In the genomic region with DNA sequence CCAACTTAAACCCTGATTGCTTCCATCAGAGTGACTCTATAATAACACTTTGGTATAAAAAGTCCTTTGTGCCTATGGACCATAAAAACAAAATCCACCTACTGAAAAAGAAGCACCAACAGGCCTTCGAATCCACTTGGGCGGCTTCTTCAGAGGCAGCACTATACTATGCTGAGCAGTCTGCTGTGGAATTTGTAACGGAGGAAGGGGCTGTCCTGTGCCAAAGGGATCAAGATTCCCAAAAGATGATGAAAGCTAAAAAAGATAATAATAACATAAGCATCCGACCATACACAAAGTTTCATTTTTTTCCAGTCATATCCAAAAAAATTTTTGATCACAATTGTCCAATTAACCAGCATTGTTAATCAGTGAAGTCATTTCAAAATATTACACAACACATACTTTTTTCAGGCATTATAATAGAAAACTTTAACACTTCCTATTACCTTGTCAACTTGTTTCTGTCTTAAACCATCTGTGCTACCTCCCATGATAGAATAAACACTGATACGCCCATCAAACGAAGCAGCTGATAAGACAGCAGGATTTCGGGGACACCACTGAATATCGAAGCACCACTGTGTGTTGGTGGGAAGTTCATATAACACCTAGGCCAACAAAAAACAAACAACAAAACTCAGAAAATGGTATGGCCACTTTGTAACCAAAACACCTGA, we compare ENCODE assay signal across 2 cellular contexts.
A peak's percentile ranks its signal among the peaks of the same experiment; 100 is the strongest.
TF ChIP-seq lines count a peak whose summit lies in the region.

No MANE protein-coding gene starts in this region.

TF ChIP-seq in HepG2, 621 proteins besides CTCF, POLR2A, EP300 and RAD21:
- TF ChIP-seq NR2F6 (IDR thresholded peaks at IDR 0.05) (no peak), NR2F6 (CRISPR knock-in tag; IDR thresholded peaks at IDR 0.05) (no peak), CREB1 (IDR thresholded peaks at IDR 0.05) (no peak), CREB1 (CRISPR knock-in tag; IDR thresholded peaks at IDR 0.05) (0 out of 2 replicates have a peak, but pooled peaks have one; percentile 18), RFXANK (CRISPR knock-in tag; IDR thresholded peaks at IDR 0.05) (no peak), ZNF543 (CRISPR knock-in tag; IDR thresholded peaks at IDR 0.05) (no peak), RBM22 (optimal IDR thresholded peaks at IDR 0.05; ENCODE audit: low read length) (peak; percentile 27), ZSCAN30 (CRISPR knock-in tag; IDR thresholded peaks at IDR 0.05) (no peak), ZNF768 (CRISPR knock-in tag; IDR thresholded peaks at IDR 0.05) (no peak), CEBPB (IDR thresholded peaks at IDR 0.05; ENCODE audit: borderline replicate concordance, low read depth, low read length) (0 out of 2 replicates have a peak, but pooled peaks have one; percentile 1), SUZ12 (IDR thresholded peaks at IDR 0.05; ENCODE audit: low read depth, low read length) (no peak), NFIC (IDR thresholded peaks at IDR 0.05; ENCODE audit: low read length) (no peak), KDM3A (CRISPR knock-in tag; IDR thresholded peaks at IDR 0.05; ENCODE audit: low read depth) (no peak), SMC3 (IDR thresholded peaks at IDR 0.05; ENCODE audit: low read length) (no peak), ZNF737 (CRISPR knock-in tag; IDR thresholded peaks at IDR 0.05; ENCODE audit: borderline replicate concordance) (no peak), ZSCAN12 (CRISPR knock-in tag; IDR thresholded peaks at IDR 0.05) (no peak), ZZZ3 (CRISPR knock-in tag; IDR thresholded peaks at IDR 0.05; ENCODE audit: borderline replicate concordance) (no peak), MAFF (IDR thresholded peaks at IDR 0.05; ENCODE audit: low read depth, low read length) (no peak), POLR2AphosphoS5 (IDR thresholded peaks at IDR 0.05; ENCODE audit: low read depth, low read length) (no peak)
- TF ChIP-seq, protein P1, sequence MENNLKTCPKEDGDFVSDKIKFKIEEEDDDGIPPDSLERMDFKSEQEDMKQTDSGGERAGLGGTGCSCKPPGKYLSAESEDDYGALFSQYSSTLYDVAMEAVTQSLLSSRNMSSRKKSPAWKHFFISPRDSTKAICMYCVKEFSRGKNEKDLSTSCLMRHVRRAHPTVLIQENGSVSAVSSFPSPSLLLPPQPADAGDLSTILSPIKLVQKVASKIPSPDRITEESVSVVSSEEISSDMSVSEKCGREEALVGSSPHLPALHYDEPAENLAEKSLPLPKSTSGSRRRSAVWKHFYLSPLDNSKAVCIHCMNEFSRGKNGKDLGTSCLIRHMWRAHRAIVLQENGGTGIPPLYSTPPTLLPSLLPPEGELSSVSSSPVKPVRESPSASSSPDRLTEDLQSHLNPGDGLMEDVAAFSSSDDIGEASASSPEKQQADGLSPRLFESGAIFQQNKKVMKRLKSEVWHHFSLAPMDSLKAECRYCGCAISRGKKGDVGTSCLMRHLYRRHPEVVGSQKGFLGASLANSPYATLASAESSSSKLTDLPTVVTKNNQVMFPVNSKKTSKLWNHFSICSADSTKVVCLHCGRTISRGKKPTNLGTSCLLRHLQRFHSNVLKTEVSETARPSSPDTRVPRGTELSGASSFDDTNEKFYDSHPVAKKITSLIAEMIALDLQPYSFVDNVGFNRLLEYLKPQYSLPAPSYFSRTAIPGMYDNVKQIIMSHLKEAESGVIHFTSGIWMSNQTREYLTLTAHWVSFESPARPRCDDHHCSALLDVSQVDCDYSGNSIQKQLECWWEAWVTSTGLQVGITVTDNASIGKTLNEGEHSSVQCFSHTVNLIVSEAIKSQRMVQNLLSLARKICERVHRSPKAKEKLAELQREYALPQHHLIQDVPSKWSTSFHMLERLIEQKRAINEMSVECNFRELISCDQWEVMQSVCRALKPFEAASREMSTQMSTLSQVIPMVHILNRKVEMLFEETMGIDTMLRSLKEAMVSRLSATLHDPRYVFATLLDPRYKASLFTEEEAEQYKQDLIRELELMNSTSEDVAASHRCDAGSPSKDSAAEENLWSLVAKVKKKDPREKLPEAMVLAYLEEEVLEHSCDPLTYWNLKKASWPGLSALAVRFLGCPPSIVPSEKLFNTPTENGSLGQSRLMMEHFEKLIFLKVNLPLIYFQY (CRISPR knock-in tag; IDR thresholded peaks at IDR 0.05; ENCODE audit: borderline replicate concordance): no peak
- TF ChIP-seq, protein P2, sequence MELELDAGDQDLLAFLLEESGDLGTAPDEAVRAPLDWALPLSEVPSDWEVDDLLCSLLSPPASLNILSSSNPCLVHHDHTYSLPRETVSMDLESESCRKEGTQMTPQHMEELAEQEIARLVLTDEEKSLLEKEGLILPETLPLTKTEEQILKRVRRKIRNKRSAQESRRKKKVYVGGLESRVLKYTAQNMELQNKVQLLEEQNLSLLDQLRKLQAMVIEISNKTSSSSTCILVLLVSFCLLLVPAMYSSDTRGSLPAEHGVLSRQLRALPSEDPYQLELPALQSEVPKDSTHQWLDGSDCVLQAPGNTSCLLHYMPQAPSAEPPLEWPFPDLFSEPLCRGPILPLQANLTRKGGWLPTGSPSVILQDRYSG (CRISPR knock-in tag; IDR thresholded peaks at IDR 0.05): no peak
- TF ChIP-seq, protein P3, sequence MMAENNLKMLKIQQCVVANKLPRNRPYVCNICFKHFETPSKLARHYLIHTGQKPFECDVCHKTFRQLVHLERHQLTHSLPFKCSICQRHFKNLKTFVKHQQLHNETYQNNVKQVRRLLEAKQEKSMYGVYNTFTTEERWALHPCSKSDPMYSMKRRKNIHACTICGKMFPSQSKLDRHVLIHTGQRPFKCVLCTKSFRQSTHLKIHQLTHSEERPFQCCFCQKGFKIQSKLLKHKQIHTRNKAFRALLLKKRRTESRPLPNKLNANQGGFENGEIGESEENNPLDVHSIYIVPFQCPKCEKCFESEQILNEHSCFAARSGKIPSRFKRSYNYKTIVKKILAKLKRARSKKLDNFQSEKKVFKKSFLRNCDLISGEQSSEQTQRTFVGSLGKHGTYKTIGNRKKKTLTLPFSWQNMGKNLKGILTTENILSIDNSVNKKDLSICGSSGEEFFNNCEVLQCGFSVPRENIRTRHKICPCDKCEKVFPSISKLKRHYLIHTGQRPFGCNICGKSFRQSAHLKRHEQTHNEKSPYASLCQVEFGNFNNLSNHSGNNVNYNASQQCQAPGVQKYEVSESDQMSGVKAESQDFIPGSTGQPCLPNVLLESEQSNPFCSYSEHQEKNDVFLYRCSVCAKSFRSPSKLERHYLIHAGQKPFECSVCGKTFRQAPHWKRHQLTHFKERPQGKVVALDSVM (CRISPR knock-in tag; IDR thresholded peaks at IDR 0.05): no peak
- TF ChIP-seq, protein P4, sequence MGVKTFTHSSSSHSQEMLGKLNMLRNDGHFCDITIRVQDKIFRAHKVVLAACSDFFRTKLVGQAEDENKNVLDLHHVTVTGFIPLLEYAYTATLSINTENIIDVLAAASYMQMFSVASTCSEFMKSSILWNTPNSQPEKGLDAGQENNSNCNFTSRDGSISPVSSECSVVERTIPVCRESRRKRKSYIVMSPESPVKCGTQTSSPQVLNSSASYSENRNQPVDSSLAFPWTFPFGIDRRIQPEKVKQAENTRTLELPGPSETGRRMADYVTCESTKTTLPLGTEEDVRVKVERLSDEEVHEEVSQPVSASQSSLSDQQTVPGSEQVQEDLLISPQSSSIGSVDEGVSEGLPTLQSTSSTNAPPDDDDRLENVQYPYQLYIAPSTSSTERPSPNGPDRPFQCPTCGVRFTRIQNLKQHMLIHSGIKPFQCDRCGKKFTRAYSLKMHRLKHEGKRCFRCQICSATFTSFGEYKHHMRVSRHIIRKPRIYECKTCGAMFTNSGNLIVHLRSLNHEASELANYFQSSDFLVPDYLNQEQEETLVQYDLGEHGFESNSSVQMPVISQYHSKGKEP (CRISPR knock-in tag; IDR thresholded peaks at IDR 0.05): no peak

TF ChIP-seq in SK-N-SH, 30 proteins besides CTCF, POLR2A, EP300 and RAD21:
- TF ChIP-seq, protein P5, sequence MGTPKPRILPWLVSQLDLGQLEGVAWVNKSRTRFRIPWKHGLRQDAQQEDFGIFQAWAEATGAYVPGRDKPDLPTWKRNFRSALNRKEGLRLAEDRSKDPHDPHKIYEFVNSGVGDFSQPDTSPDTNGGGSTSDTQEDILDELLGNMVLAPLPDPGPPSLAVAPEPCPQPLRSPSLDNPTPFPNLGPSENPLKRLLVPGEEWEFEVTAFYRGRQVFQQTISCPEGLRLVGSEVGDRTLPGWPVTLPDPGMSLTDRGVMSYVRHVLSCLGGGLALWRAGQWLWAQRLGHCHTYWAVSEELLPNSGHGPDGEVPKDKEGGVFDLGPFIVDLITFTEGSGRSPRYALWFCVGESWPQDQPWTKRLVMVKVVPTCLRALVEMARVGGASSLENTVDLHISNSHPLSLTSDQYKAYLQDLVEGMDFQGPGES (IDR thresholded peaks at IDR 0.05; ENCODE audit: low read depth, low read length): no peak
- TF ChIP-seq, protein P6, sequence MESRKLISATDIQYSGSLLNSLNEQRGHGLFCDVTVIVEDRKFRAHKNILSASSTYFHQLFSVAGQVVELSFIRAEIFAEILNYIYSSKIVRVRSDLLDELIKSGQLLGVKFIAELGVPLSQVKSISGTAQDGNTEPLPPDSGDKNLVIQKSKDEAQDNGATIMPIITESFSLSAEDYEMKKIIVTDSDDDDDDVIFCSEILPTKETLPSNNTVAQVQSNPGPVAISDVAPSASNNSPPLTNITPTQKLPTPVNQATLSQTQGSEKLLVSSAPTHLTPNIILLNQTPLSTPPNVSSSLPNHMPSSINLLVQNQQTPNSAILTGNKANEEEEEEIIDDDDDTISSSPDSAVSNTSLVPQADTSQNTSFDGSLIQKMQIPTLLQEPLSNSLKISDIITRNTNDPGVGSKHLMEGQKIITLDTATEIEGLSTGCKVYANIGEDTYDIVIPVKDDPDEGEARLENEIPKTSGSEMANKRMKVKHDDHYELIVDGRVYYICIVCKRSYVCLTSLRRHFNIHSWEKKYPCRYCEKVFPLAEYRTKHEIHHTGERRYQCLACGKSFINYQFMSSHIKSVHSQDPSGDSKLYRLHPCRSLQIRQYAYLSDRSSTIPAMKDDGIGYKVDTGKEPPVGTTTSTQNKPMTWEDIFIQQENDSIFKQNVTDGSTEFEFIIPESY (IDR thresholded peaks at IDR 0.05; ENCODE audit: borderline replicate concordance, low read depth): no peak
- no peak for TF ChIP-seq JUND (IDR thresholded peaks at IDR 0.05)
- no peak for TF ChIP-seq RXRA (IDR thresholded peaks at IDR 0.05; ENCODE audit: borderline replicate concordance, low read depth)
- TF ChIP-seq CHD2 (IDR thresholded peaks at IDR 0.05; ENCODE audit: low read length, partially characterized antibody): no peak
- TF ChIP-seq, protein P7, sequence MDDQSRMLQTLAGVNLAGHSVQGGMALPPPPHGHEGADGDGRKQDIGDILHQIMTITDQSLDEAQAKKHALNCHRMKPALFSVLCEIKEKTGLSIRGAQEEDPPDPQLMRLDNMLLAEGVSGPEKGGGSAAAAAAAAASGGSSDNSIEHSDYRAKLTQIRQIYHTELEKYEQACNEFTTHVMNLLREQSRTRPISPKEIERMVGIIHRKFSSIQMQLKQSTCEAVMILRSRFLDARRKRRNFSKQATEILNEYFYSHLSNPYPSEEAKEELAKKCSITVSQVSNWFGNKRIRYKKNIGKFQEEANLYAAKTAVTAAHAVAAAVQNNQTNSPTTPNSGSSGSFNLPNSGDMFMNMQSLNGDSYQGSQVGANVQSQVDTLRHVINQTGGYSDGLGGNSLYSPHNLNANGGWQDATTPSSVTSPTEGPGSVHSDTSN (IDR thresholded peaks at IDR 0.05): no peak
- no peak for TF ChIP-seq FOXM1 (IDR thresholded peaks at IDR 0.05; ENCODE audit: low read depth)
- no peak for TF ChIP-seq MEF2A (IDR thresholded peaks at IDR 0.05; ENCODE audit: borderline replicate concordance, low read depth)
- TF ChIP-seq FOXJ3 (CRISPR knock-in tag; IDR thresholded peaks at IDR 0.05): no peak
- no peak for TF ChIP-seq NRF1 (IDR thresholded peaks at IDR 0.05; ENCODE audit: low read depth, low read length)
- no peak for TF ChIP-seq FOSL2 (IDR thresholded peaks at IDR 0.05; ENCODE audit: borderline replicate concordance, low read depth)
- TF ChIP-seq ELF1 (IDR thresholded peaks at IDR 0.05): no peak
- no peak for TF ChIP-seq POLR2AphosphoS5 (IDR thresholded peaks at IDR 0.05; ENCODE audit: low read depth, low read length)
- TF ChIP-seq NFIC (IDR thresholded peaks at IDR 0.05; ENCODE audit: borderline replicate concordance): no peak
